In the genomic region with DNA sequence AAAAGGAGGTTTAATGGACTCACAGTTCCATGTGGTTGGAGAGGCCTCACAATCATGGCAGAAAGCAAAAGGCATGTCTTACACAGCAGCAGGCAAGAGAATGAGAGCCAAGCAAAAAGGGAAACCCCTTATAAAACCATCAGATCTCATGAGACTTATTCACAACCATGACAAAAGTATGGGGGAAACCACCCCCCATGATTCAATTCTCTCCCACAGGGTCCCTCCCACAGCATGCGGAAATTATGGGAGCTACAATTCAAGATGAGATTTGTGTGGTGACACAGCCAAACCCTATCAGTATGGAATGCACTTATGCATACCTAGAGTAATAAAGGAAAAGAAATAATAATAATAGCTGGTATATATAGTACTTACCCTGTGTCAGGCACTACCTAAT, we compare ENCODE assay signal across 18 cellular contexts. TPM values are rescaled to one million over a fixed set of nuclear protein-coding genes. Genes with fewer than 3 reads are reported as not detected.
DNase-seq lines count a peak whose midpoint lies in the region; ATAC-seq, FAIRE-seq and TF ChIP-seq lines count a peak whose summit lies in the region.
"Had no signal": no experiment of that assay in that cellular context is flagged by ENCODE, and none has a peak within 500 bp of the region (broad histone marks: within the 10 kb centered on the region; RNA-seq: fewer than 3 reads in every experiment).

No MANE protein-coding gene starts in this region.

- WGBS in ovary, 3 donors: 81 to 91% (median 89%) methylated on average over 1 of the region's 1 CpG

- H3K36me3 Mint-ChIP-seq in activated naive CD8-positive, alpha-beta T cell treated with anti-CD3 and anti-CD28 coated beads for 36 hours: no peaks in the 10 kb centered on the region
- peaks cover 18% of the 10 kb centered on the region for H3K36me3 Mint-ChIP-seq in stimulated activated effector memory CD8-positive, alpha-beta T cell treated with anti-CD3 and anti-CD28 coated beads, Interleukin-12 subunit alpha, Interleukin-12 subunit beta, amount 100 ng/mL, for 72 hours

- TF ChIP-seq EP300 in ovary (IDR thresholded peaks at IDR 0.05): no peak

- no peak overlapping the region for H3K4me3 Mint-ChIP-seq in activated naive CD8-positive, alpha-beta T cell treated with anti-CD3 and anti-CD28 coated beads for 36 hours
- no peak overlapping the region for H3K4me3 Mint-ChIP-seq in stimulated activated effector memory CD8-positive, alpha-beta T cell treated with anti-CD3 and anti-CD28 coated beads, Interleukin-12 subunit alpha, Interleukin-12 subunit beta, amount 100 ng/mL, for 72 hours
- H3K4me3 Mint-ChIP-seq: CD4-positive, alpha-beta memory T cell had no signal

- H3K27ac Mint-ChIP-seq in activated naive CD8-positive, alpha-beta T cell treated with anti-CD3 and anti-CD28 coated beads for 36 hours: no peak overlapping the region
- no peak overlapping the region for H3K27ac Mint-ChIP-seq in stimulated activated effector memory CD8-positive, alpha-beta T cell treated with anti-CD3 and anti-CD28 coated beads, Interleukin-12 subunit alpha, Interleukin-12 subunit beta, amount 100 ng/mL, for 72 hours

- H3K4me3 ChIP-seq in ovary: no peak overlapping the region
- H3K4me3 ChIP-seq: HAP-1 had no signal

- intact Hi-C loops in ovary (cut with DNase I): no loop called here

- TF ChIP-seq POLR2A in GM12892 (IDR thresholded peaks at IDR 0.05; ENCODE audit: low read depth, low read length): no peak
- no peak for TF ChIP-seq POLR2A in ovary (IDR thresholded peaks at IDR 0.05)

- H3K36me3 ChIP-seq in ovary: no peaks in the 10 kb centered on the region
- H3K36me3 ChIP-seq: BE2C, HAP-1 had no signal

- no peaks in the 10 kb centered on the region for H3K4me1 ChIP-seq in ovary (ENCODE audit: insufficient read depth)
- H3K4me1 ChIP-seq: BE2C had no signal

- DNase-seq in activated CD4-positive, alpha-beta T cell treated with anti-CD3 and anti-CD28 coated beads for 48 hours: peak; percentile 66
- DNase-seq in activated CD4-positive, alpha-beta T cell treated with anti-CD3 and anti-CD28 coated beads for 4 hours: no peak
- peak; percentile 30 to 37 (median 33) for DNase-seq in stimulated activated CD4-positive, alpha-beta T cell treated with anti-CD3 and anti-CD28 coated beads, Interleukin-12 subunit alpha, Interleukin-12 subunit beta, amount 100 ng/mL, for 48 hours (ENCODE audit: low read depth in 2 of 3, low spot score in 1 of 3)
- DNase-seq in stimulated activated CD4-positive, alpha-beta T cell treated with anti-CD3 and anti-CD28 coated beads, Interleukin-12 subunit alpha, Interleukin-12 subunit beta, amount 100 ng/mL, for 4 hours: no peak
- peak; percentile 36 for DNase-seq in activated naive CD8-positive, alpha-beta T cell treated with anti-CD3 and anti-CD28 coated beads for 36 hours
- no peak for DNase-seq in stimulated activated effector memory CD8-positive, alpha-beta T cell treated with anti-CD3 and anti-CD28 coated beads, Interleukin-12 subunit alpha, Interleukin-12 subunit beta, amount 100 ng/mL, for 72 hours (ENCODE audit: low spot score in 2 of 2)
- no peak for DNase-seq in GM12892 (ENCODE audit: insufficient read length)
- DNase-seq in ovary: no peak
- DNase-seq: 8988T; BE2C; Calu3; CD4-positive, alpha-beta memory T cell; DMS53; NCI-H1048; NCI-H146; NCI-H2081; NCI-H524 had no signal

- ATAC-seq in stimulated activated effector memory CD8-positive, alpha-beta T cell treated with anti-CD3 and anti-CD28 coated beads, Interleukin-12 subunit alpha, Interleukin-12 subunit beta, amount 100 ng/mL, for 72 hours: peak; percentile 2

- H3K9me3 Mint-ChIP-seq in activated naive CD8-positive, alpha-beta T cell treated with anti-CD3 and anti-CD28 coated beads for 36 hours: no peaks in the 10 kb centered on the region
- H3K9me3 Mint-ChIP-seq in stimulated activated effector memory CD8-positive, alpha-beta T cell treated with anti-CD3 and anti-CD28 coated beads, Interleukin-12 subunit alpha, Interleukin-12 subunit beta, amount 100 ng/mL, for 72 hours: no peaks in the 10 kb centered on the region

- H3K27me3 Mint-ChIP-seq in activated naive CD8-positive, alpha-beta T cell treated with anti-CD3 and anti-CD28 coated beads for 36 hours: peaks cover 4% of the 10 kb centered on the region

- FAIRE-seq in GM12892 (lab: Jason Lieb, UNC): no peak

- TF ChIP-seq CTCF in ovary (IDR thresholded peaks at IDR 0.05): no peak

- H3K27me3 ChIP-seq in ovary: no peaks in the 10 kb centered on the region

- H3K4me1 Mint-ChIP-seq in activated naive CD8-positive, alpha-beta T cell treated with anti-CD3 and anti-CD28 coated beads for 36 hours: peaks cover 40% of the 10 kb centered on the region
- peaks cover 33% of the 10 kb centered on the region for H3K4me1 Mint-ChIP-seq in stimulated activated effector memory CD8-positive, alpha-beta T cell treated with anti-CD3 and anti-CD28 coated beads, Interleukin-12 subunit alpha, Interleukin-12 subunit beta, amount 100 ng/mL, for 72 hours

- H3K27ac ChIP-seq in ovary: no peak overlapping the region

- H3K9me3 ChIP-seq in ovary: no peaks in the 10 kb centered on the region
- H3K9me3 ChIP-seq: BE2C, HAP-1 had no signal

RNA-seq across cellular contexts. Expression of gene GLIPR1, which starts 4.5 kb away (rescaled TPM):
- 10 to 100 TPM; 19.7 to 25.7 TPM for total RNA-seq in activated naive CD8-positive, alpha-beta T cell treated with anti-CD3 and anti-CD28 coated beads for 36 hours
- 25.8 TPM for polyA plus RNA-seq in GM12892 (2012; ENCODE audit: missing spikeins)
- total RNA-seq in ovary: 10 to 100 TPM in 5 of 7 donors, 1 to 10 TPM in 2; 8.5 to 53.4 (median 27.9) TPM
- 100 to 1,000 TPM in 1 of 2 donors, 10 to 100 TPM in 1; 10.5 to 122 TPM for polyA plus RNA-seq in ovary

RNA-seq across cellular contexts. Expression of gene KRR1, which starts 35.3 kb away (rescaled TPM):
- 100 to 1,000 TPM; 146 to 155 TPM for total RNA-seq in activated naive CD8-positive, alpha-beta T cell treated with anti-CD3 and anti-CD28 coated beads for 36 hours
- polyA plus RNA-seq in GM12892 (2012; ENCODE audit: missing spikeins): 66.0 TPM
- 10 to 100 TPM; 26.2 to 69.1 (median 48.7) TPM for total RNA-seq in ovary
- 10 to 100 TPM; 12.1 to 29.0 TPM for polyA plus RNA-seq in ovary

Comparison
In these comparisons a context has a peak if more than half of its experiments do, and no peak if none do; other contexts are left out.
1. DNase-seq: peak in activated CD4-positive, alpha-beta T cell treated with anti-CD3 and anti-CD28 coated beads for 48 hours (single experiment), stimulated activated CD4-positive, alpha-beta T cell treated with anti-CD3 and anti-CD28 coated beads, Interleukin-12 subunit alpha, Interleukin-12 subunit beta, amount 100 ng/mL, for 48 hours (3 of 3) and activated naive CD8-positive, alpha-beta T cell treated with anti-CD3 and anti-CD28 coated beads for 36 hours (single experiment); none in activated CD4-positive, alpha-beta T cell treated with anti-CD3 and anti-CD28 coated beads for 4 hours (0 of 2), stimulated activated CD4-positive, alpha-beta T cell treated with anti-CD3 and anti-CD28 coated beads, Interleukin-12 subunit alpha, Interleukin-12 subunit beta, amount 100 ng/mL, for 4 hours (single experiment), stimulated activated effector memory CD8-positive, alpha-beta T cell treated with anti-CD3 and anti-CD28 coated beads, Interleukin-12 subunit alpha, Interleukin-12 subunit beta, amount 100 ng/mL, for 72 hours (0 of 2), GM12892 (single experiment) and ovary (0 of 5).